ENCODE assay signal across 7 cellular contexts in the genomic region with DNA sequence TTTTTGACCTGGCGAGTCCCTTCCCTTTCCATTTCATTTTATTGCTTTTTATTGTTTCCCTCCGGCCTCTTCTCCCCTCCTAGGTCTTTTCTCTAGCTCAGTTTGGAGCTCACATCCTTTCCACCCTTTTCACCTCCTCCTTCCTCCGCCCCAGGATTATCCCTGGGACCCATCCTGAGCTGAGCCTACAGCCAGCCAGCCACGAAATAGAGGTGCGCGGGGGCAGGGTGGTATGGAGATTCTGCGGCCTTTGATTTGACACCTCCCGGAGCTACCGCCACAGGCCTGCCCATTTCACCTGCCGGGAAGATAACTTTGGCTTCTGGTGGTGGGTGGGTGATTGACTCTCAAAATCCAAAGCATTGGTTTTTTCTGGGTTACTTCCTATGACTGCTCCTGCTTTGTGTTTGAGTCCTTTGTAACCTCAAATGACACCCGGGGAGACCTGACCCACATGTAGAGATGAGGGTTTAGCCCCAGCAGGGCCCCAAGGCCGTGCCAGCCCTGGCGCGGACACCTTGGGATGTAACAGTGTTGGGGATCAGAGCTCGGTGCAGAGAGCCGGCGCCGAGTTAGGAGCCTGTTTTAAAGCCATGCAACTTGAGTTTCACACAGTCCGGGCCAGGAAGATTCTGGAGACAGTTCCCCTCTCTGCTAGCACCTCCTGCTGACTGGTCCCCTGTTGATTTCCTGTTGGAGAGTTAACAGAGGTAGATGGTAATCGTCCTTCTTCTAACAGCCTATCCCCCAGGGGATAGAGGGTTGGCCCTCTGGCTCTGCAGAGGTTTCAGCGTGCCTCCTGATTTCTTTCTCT. TPM values are rescaled to one million over a fixed set of nuclear protein-coding genes. Genes with fewer than 3 reads are reported as not detected.
DNase-seq lines count a peak whose midpoint lies in the region; ATAC-seq and TF ChIP-seq lines count a peak whose summit lies in the region.

No MANE protein-coding gene starts in this region.

- H3K9ac ChIP-seq in mucosa of rectum (ENCODE audit: low read depth in 1 of 2, low read length in 2 of 2): peak overlapping the region; percentile 49 to 83

- H3K27me3 ChIP-seq in HL-60 (ENCODE audit: insufficient read depth, poor library complexity, severe bottlenecking) (no peaks in the 10 kb centered on the region), WERI-Rb-1 (ENCODE audit: insufficient read depth, low read depth, severe bottlenecking) (no peaks in the 10 kb centered on the region), ectodermal cell (ENCODE audit: control insufficient read depth, insufficient read depth, low read length, poor library complexity, severe bottlenecking) (peaks cover 55% of the 10 kb centered on the region), mucosa of rectum (ENCODE audit: control insufficient read depth in 2 of 2, insufficient read depth in 2 of 2, low read length in 2 of 2) (peaks cover 15 to 49% of the 10 kb centered on the region in 2 donors)

- peaks cover 18% of the 10 kb centered on the region for H3K36me3 ChIP-seq in WERI-Rb-1
- H3K36me3 ChIP-seq in ectodermal cell (ENCODE audit: control insufficient read depth, insufficient read depth, low read length): no peaks in the 10 kb centered on the region
- no peaks in the 10 kb centered on the region for H3K36me3 ChIP-seq in mucosa of rectum (ENCODE audit: control insufficient read depth in 2 of 2, insufficient read depth in 2 of 2, low read length in 2 of 2)
- H3K36me3 ChIP-seq in urinary bladder (ENCODE audit: insufficient read depth): no peaks in the 10 kb centered on the region

- H3K4me3 ChIP-seq in HL-60 (replicated peaks; ENCODE audit: insufficient read depth, low read length): peak overlapping the region; percentile 63
- peak overlapping the region; percentile 94 for H3K4me3 ChIP-seq in WERI-Rb-1 (ENCODE audit: low read depth, low read length)
- peak overlapping the region; percentile 68 for H3K4me3 ChIP-seq in ectodermal cell (ENCODE audit: insufficient read depth, low read depth, low read length)
- peak overlapping the region; percentile 64 to 74 for H3K4me3 ChIP-seq in mucosa of rectum (ENCODE audit: low read length in 2 of 2)
- H3K4me3 ChIP-seq in urinary bladder (ENCODE audit: low read depth, low read length): peak overlapping the region; percentile 84

- TF ChIP-seq CTCF in HL-60 (IDR thresholded peaks at IDR 0.05; ENCODE audit: insufficient read depth, low read length) (no peak), WERI-Rb-1 (IDR thresholded peaks at IDR 0.05; ENCODE audit: low read depth, low read length) (peak; percentile 39; the same call in 1 of the 2 replicates)

- peaks cover 33% of the 10 kb centered on the region for H3K4me1 ChIP-seq in ectodermal cell (ENCODE audit: control insufficient read depth, insufficient read depth, low read length)
- H3K4me1 ChIP-seq in mucosa of rectum (ENCODE audit: control insufficient read depth in 2 of 2, insufficient read depth in 2 of 2, low read length in 2 of 2): peaks cover 55 to 56% of the 10 kb centered on the region in 2 donors
- H3K4me1 ChIP-seq in urinary bladder (ENCODE audit: insufficient read depth): no peaks in the 10 kb centered on the region

- H3K27ac ChIP-seq in HL-60 (replicated peaks): no peak overlapping the region
- H3K27ac ChIP-seq in WERI-Rb-1: peak overlapping the region; percentile 71
- no peak overlapping the region for H3K27ac ChIP-seq in ectodermal cell (ENCODE audit: insufficient read depth, low read depth, low read length, poor library complexity, severe bottlenecking)
- peak overlapping the region; percentile 52 to 88 for H3K27ac ChIP-seq in mucosa of rectum (ENCODE audit: low read depth in 2 of 2, low read length in 2 of 2)
- no peak overlapping the region for H3K27ac ChIP-seq in urinary bladder (ENCODE audit: low read depth)

- no peaks in the 10 kb centered on the region for H3K9me3 ChIP-seq in WERI-Rb-1 (ENCODE audit: severe bottlenecking)
- no peaks in the 10 kb centered on the region for H3K9me3 ChIP-seq in ectodermal cell (ENCODE audit: control insufficient read depth, low read length)
- H3K9me3 ChIP-seq in mucosa of rectum (ENCODE audit: control insufficient read depth in 2 of 2, low read length in 2 of 2): no peaks in the 10 kb centered on the region

- DNase-seq in HL-60 (ENCODE audit: low read depth in 1 of 2, low spot score in 1 of 2) (peak in 1 of 2 experiments; percentile 37), WERI-Rb-1 (peak; percentile 61), epidermal melanocyte (ENCODE audit: insufficient read length, low spot score) (no peak)

- peak; percentile 18 for ATAC-seq in GM18508 (IDR thresholded peaks at IDR 0.05; ENCODE audit: insufficient read depth, unreplicated experiment)

- WGBS in ectodermal cell, 2 experiments: 1 to 2% methylated on average over 21 of the region's 21 CpGs
- 60% methylated on average over 21 of the region's 21 CpGs for WGBS in urinary bladder

RNA-seq across cellular contexts. Expression of gene DUSP5, which starts 1.5 kb away (rescaled TPM):
- 5.6 TPM for polyA plus RNA-seq in ectodermal cell (2013, experiment 1 of 4)
- 4.2 TPM for polyA plus RNA-seq in ectodermal cell (2013, experiment 2 of 4)
- polyA plus RNA-seq in ectodermal cell (2013, experiment 3 of 4): 3.8 TPM
- polyA plus RNA-seq in ectodermal cell (2013, experiment 4 of 4): 3.0 TPM
- total RNA-seq in urinary bladder: 8.5 TPM
- 18.7 TPM for polyA plus RNA-seq in urinary bladder

Comparison
In these comparisons a context has a peak if more than half of its experiments do, and no peak if none do; other contexts are left out.
1. H3K27ac ChIP-seq: peak in WERI-Rb-1 (single experiment) and mucosa of rectum (2 of 2); none in HL-60 (single experiment), ectodermal cell (single experiment) and urinary bladder (single experiment).
2. Peak in every context shown above with its lines, with median percentiles within 50 percentile points of each other: H3K4me3 ChIP-seq.